12 cellular contexts compared by ENCODE assay signal in the genomic region with DNA sequence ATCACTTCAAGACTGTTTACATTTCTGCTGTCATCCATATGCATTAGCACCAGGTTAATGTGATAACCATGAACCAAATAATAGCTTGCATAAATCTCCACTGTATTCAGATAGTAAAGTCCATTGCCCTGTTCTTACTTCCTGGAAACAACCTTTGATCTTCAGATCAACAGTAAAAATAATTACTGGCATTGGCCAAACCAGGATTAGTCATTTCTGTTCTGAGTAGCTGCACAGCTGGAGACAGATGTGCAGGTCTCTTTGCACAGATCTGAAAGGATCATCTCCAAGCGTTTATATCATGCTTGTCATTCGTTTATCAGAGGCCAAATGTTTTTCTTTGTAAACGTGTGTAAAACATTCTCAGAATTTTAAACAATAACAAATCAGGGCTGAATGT.
DNase-seq lines count a peak whose midpoint lies in the region; ATAC-seq and TF ChIP-seq lines count a peak whose summit lies in the region.
"Had no signal": no experiment of that assay in that cellular context is flagged by ENCODE, and none has a peak within 500 bp of the region (broad histone marks: within the 10 kb centered on the region; RNA-seq: fewer than 3 reads in every experiment).

No MANE protein-coding gene starts in this region.

- H3K36me3 ChIP-seq in gastroesophageal sphincter: no peaks in the 10 kb centered on the region
- H3K36me3 ChIP-seq: adrenal gland, SJSA1 had no signal

- POLR2A ChIA-PET in AG04450 (lab: Yijun Ruan, JAX): no interaction called here

- CTCF ChIA-PET in AG04450 (lab: Charles Lee): no interaction called here

- no peaks in the 10 kb centered on the region for H3K9me3 ChIP-seq in AG04450 (ENCODE audit: control insufficient read depth, insufficient read depth, low read length)
- H3K9me3 ChIP-seq in gastroesophageal sphincter: no peaks in the 10 kb centered on the region
- H3K9me3 ChIP-seq in right cardiac atrium (ENCODE audit: control insufficient read depth, low read length): no peaks in the 10 kb centered on the region
- H3K9me3 ChIP-seq: adrenal gland, SJSA1 had no signal

- no peak for TF ChIP-seq POLR2A in gastroesophageal sphincter (IDR thresholded peaks at IDR 0.05)

- H3K4me1 ChIP-seq in gastroesophageal sphincter (peaks cover 0 to 9% (median 0%) of the 10 kb centered on the region in 3 donors), right cardiac atrium (ENCODE audit: control insufficient read depth, insufficient read depth, low read length) (no peaks in the 10 kb centered on the region)
- H3K4me1 ChIP-seq: adrenal gland had no signal

- H3K4me3 ChIP-seq in AG04450 (ENCODE audit: low read depth, low read length) (no peak overlapping the region), gastroesophageal sphincter (no peak overlapping the region), right cardiac atrium (ENCODE audit: low read length) (no peak overlapping the region)
- H3K4me3 ChIP-seq: adrenal gland, SJSA1 had no signal

- no peaks in the 10 kb centered on the region for H3K27me3 ChIP-seq in AG04450 (ENCODE audit: control insufficient read depth, insufficient read depth, low read length)
- H3K27me3 ChIP-seq in gastroesophageal sphincter: no peaks in the 10 kb centered on the region
- no peaks in the 10 kb centered on the region for H3K27me3 ChIP-seq in right cardiac atrium (ENCODE audit: control insufficient read depth, insufficient read depth)
- H3K27me3 ChIP-seq: adrenal gland, SJSA1 had no signal

- no peak overlapping the region for H3K27ac ChIP-seq in AG04450 (ENCODE audit: low read depth, low read length)
- H3K27ac ChIP-seq in gastroesophageal sphincter: no peak overlapping the region
- no peak overlapping the region for H3K27ac ChIP-seq in right cardiac atrium (ENCODE audit: low read length)
- H3K27ac ChIP-seq: adrenal gland, epithelial cell of prostate, SJSA1 had no signal

- no peak for TF ChIP-seq EP300 in gastroesophageal sphincter (IDR thresholded peaks at IDR 0.05)

- peak; percentile 91 for ATAC-seq in GM19463 (IDR thresholded peaks at IDR 0.05; ENCODE audit: unreplicated experiment)
- ATAC-seq in gastroesophageal sphincter: peak; percentile 53
- no peak for ATAC-seq in right cardiac atrium
- ATAC-seq in SK-N-SH treated with all-trans-retinoic acid at 6 μM for 48 hours: no peak

- DNase-seq in AG04450 (ENCODE audit: low read depth, low spot score) (peak; percentile 84), SW480 (ENCODE audit: low spot score) (peak; percentile 79), NCI-H446 (lab: John Stamatoyannopoulos, UW) (no peak), NCI-H226 (no peak), right cardiac atrium (no peak)
- DNase-seq: AML-193 had no signal

- intact Hi-C loops in right cardiac atrium (cut with DNase I): no loop called here

- TF ChIP-seq CTCF in AG04450 (IDR thresholded peaks at IDR 0.05; ENCODE audit: low read depth, low read length) (no peak), gastroesophageal sphincter (IDR thresholded peaks at IDR 0.05) (no peak)

- 8 to 9% methylated on average over 3 of the region's 3 CpGs for WGBS in gastroesophageal sphincter (ENCODE audit: low coverage in 1 of 2), 2 donors
- WGBS in right cardiac atrium: 25% methylated on average over 3 of the region's 3 CpGs

TF ChIP-seq in SK-N-SH treated with all-trans-retinoic acid at 6 μM for 48 hours, 23 proteins besides CTCF, POLR2A, EP300 and RAD21:
- TF ChIP-seq PPARA (CRISPR knock-in tag; IDR thresholded peaks at IDR 0.05; ENCODE audit: borderline replicate concordance): no peak
- TF ChIP-seq ZNF8 (CRISPR knock-in tag; IDR thresholded peaks at IDR 0.05): no peak
- no peak for TF ChIP-seq BACH2 (CRISPR knock-in tag; IDR thresholded peaks at IDR 0.05; ENCODE audit: borderline replicate concordance)
- TF ChIP-seq, protein P1, sequence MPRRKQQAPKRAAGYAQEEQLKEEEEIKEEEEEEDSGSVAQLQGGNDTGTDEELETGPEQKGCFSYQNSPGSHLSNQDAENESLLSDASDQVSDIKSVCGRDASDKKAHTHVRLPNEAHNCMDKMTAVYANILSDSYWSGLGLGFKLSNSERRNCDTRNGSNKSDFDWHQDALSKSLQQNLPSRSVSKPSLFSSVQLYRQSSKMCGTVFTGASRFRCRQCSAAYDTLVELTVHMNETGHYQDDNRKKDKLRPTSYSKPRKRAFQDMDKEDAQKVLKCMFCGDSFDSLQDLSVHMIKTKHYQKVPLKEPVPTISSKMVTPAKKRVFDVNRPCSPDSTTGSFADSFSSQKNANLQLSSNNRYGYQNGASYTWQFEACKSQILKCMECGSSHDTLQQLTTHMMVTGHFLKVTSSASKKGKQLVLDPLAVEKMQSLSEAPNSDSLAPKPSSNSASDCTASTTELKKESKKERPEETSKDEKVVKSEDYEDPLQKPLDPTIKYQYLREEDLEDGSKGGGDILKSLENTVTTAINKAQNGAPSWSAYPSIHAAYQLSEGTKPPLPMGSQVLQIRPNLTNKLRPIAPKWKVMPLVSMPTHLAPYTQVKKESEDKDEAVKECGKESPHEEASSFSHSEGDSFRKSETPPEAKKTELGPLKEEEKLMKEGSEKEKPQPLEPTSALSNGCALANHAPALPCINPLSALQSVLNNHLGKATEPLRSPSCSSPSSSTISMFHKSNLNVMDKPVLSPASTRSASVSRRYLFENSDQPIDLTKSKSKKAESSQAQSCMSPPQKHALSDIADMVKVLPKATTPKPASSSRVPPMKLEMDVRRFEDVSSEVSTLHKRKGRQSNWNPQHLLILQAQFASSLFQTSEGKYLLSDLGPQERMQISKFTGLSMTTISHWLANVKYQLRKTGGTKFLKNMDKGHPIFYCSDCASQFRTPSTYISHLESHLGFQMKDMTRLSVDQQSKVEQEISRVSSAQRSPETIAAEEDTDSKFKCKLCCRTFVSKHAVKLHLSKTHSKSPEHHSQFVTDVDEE (CRISPR knock-in tag; IDR thresholded peaks at IDR 0.05): no peak
- no peak for TF ChIP-seq ISL1 (CRISPR knock-in tag; IDR thresholded peaks at IDR 0.05)
- no peak for TF ChIP-seq ZFP30 (CRISPR knock-in tag; IDR thresholded peaks at IDR 0.05)
- TF ChIP-seq, protein P2, sequence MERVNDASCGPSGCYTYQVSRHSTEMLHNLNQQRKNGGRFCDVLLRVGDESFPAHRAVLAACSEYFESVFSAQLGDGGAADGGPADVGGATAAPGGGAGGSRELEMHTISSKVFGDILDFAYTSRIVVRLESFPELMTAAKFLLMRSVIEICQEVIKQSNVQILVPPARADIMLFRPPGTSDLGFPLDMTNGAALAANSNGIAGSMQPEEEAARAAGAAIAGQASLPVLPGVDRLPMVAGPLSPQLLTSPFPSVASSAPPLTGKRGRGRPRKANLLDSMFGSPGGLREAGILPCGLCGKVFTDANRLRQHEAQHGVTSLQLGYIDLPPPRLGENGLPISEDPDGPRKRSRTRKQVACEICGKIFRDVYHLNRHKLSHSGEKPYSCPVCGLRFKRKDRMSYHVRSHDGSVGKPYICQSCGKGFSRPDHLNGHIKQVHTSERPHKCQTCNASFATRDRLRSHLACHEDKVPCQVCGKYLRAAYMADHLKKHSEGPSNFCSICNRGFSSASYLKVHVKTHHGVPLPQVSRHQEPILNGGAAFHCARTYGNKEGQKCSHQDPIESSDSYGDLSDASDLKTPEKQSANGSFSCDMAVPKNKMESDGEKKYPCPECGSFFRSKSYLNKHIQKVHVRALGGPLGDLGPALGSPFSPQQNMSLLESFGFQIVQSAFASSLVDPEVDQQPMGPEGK (CRISPR knock-in tag; IDR thresholded peaks at IDR 0.05; ENCODE audit: borderline replicate concordance): no peak
- TF ChIP-seq, protein P3, sequence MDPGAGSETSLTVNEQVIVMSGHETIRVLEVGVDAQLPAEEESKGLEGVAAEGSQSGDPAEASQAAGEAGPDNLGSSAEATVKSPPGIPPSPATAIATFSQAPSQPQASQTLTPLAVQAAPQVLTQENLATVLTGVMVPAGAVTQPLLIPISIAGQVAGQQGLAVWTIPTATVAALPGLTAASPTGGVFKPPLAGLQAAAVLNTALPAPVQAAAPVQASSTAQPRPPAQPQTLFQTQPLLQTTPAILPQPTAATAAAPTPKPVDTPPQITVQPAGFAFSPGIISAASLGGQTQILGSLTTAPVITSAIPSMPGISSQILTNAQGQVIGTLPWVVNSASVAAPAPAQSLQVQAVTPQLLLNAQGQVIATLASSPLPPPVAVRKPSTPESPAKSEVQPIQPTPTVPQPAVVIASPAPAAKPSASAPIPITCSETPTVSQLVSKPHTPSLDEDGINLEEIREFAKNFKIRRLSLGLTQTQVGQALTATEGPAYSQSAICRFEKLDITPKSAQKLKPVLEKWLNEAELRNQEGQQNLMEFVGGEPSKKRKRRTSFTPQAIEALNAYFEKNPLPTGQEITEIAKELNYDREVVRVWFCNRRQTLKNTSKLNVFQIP (CRISPR knock-in tag; IDR thresholded peaks at IDR 0.05; ENCODE audit: borderline replicate concordance, low read depth): no peak
- TF ChIP-seq ZFP3 (CRISPR knock-in tag; IDR thresholded peaks at IDR 0.05): no peak
- no peak for TF ChIP-seq ARNTL (CRISPR knock-in tag; IDR thresholded peaks at IDR 0.05; ENCODE audit: borderline replicate concordance, low read depth)
- TF ChIP-seq RARB (CRISPR knock-in tag; IDR thresholded peaks at IDR 0.05): no peak
- TF ChIP-seq OSR1 (CRISPR knock-in tag; IDR thresholded peaks at IDR 0.05): no peak
- no peak for TF ChIP-seq ZC3H10 (CRISPR knock-in tag; IDR thresholded peaks at IDR 0.05)

Comparison
In these comparisons a context has a peak if more than half of its experiments do, and no peak if none do; other contexts are left out.
1. DNase-seq: peak in AG04450 (single experiment) and SW480 (single experiment); none in NCI-H446 (0 of 2), NCI-H226 (single experiment) and right cardiac atrium (0 of 3).
2. ATAC-seq: peak in GM19463 (single experiment) and gastroesophageal sphincter (single experiment); none in right cardiac atrium (0 of 2) and SK-N-SH treated with all-trans-retinoic acid at 6 μM for 48 hours (single experiment).